In the genomic region with DNA sequence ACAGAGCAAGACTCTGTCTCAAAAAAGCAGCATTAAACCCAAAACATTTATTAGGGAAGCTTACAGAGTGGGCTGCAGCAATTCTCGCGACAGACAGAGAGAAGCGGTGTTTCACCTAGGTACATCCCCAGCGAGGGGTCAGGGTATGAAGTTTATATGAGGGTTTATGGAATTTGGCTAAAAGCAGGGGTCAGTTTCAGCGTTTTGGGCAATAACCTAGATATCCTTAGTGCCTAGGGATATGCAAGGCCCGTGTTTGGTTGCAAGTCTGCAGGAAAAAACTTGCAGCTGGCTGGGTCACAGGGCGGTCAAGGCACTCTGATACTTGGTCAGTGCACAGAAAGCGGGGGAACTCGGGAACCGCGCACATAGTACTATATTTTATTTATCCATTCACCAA, we compare ENCODE assay signal across 8 cellular contexts. TPM values are rescaled to one million over a fixed set of nuclear protein-coding genes. Genes with fewer than 3 reads are reported as not detected.
DNase-seq lines count a peak whose midpoint lies in the region; ATAC-seq and TF ChIP-seq lines count a peak whose summit lies in the region.

No MANE protein-coding gene starts in this region.

- H3K9ac ChIP-seq in HUES6 (ENCODE audit: low read length), result no peak overlapping the region

- H3K27me3 ChIP-seq in HUES6 (ENCODE audit: control insufficient read depth, insufficient read depth, low read length) (no peaks in the 10 kb centered on the region), adrenal gland (no peaks in the 10 kb centered on the region), thymus (ENCODE audit: control insufficient read depth, insufficient read depth) (no peaks in the 10 kb centered on the region)

- TF ChIP-seq CTCF in C4-2B (conservative IDR thresholded peaks at IDR 0.05) (no peak), adrenal gland (IDR thresholded peaks at IDR 0.05) (no peak)

- H3K36me3 ChIP-seq in HUES6 (ENCODE audit: control insufficient read depth, insufficient read depth, low read length), result peaks cover 23% of the 10 kb centered on the region
- H3K36me3 ChIP-seq in adrenal gland (replicated peaks in 1 of 2), result peaks cover 0 to 28% of the 10 kb centered on the region in 2 donors
- H3K36me3 ChIP-seq in thymus (ENCODE audit: control insufficient read depth, insufficient read depth), result peaks cover 29% of the 10 kb centered on the region

- intact Hi-C loops in adrenal gland (cut with DNase I), result no loop called here

- no peak for ATAC-seq in GM21619 (IDR thresholded peaks at IDR 0.05; ENCODE audit: unreplicated experiment)

- TF ChIP-seq POLR2A in adrenal gland (IDR thresholded peaks at IDR 0.05), result no peak

- H3K27ac ChIP-seq in C4-2B (peak overlapping the region; percentile 85), HUES6 (ENCODE audit: low read depth, low read length) (no peak overlapping the region), adrenal gland (peak overlapping the region in 2 of 5 donors; percentile 80 to 85), thymus (ENCODE audit: low read depth) (no peak overlapping the region)

- no peaks in the 10 kb centered on the region for H3K9me3 ChIP-seq in HUES6 (ENCODE audit: control insufficient read depth, insufficient read depth, low read depth, low read length)
- no peaks in the 10 kb centered on the region for H3K9me3 ChIP-seq in adrenal gland (replicated peaks in 1 of 3)
- no peaks in the 10 kb centered on the region for H3K9me3 ChIP-seq in thymus (ENCODE audit: control insufficient read depth)

- WGBS in adrenal gland, 4 donors, result 14 to 19% (median 16%) methylated on average over 11 of the region's 11 CpGs
- WGBS in thymus, result 49% methylated on average over 11 of the region's 11 CpGs

- H3K4me1 ChIP-seq in HUES6 (ENCODE audit: control insufficient read depth, insufficient read depth, low read length) (peaks cover 8% of the 10 kb centered on the region; the same call in 1 of the 2 replicates), adrenal gland (replicated peaks in 1 of 2) (peaks cover 15 to 25% of the 10 kb centered on the region in 2 donors), thymus (ENCODE audit: control insufficient read depth, insufficient read depth, low read length) (peaks cover 11% of the 10 kb centered on the region)

- H3K4me3 ChIP-seq in HUES6 (ENCODE audit: low read depth, low read length), result peak overlapping the region; percentile 93
- H3K4me3 ChIP-seq in adrenal gland, result peak overlapping the region in 2 of 4 donors; percentile 62 to 73
- H3K4me3 ChIP-seq in thymus (ENCODE audit: low read length), result peak overlapping the region; percentile 66

- DNase-seq in adrenal gland, result peak; percentile 38 to 78 (median 59)
- peak; percentile 69 for DNase-seq in left kidney (ENCODE audit: low read depth, low spot score)
- DNase-seq in T1000 (lab: John Stamatoyannopoulos, UW), result no peak
- no peak for DNase-seq in activated CD4-positive, alpha-beta T cell treated with anti-CD3 and anti-CD28 coated beads, Interleukin-2, amount 50 U/mL, for 4 hours

RNA-seq across cellular contexts. Expression of a gene that starts 0.6 kb away (rescaled TPM):
- 10 to 100 TPM; 23.6 to 81.9 (median 29.6) TPM for total RNA-seq in adrenal gland
- polyA plus RNA-seq in adrenal gland, result 10 to 100 TPM; 13.1 to 33.4 (median 13.8) TPM
- 23.7 TPM for polyA plus RNA-seq in thymus

RNA-seq across cellular contexts. Expression of a gene that starts 48.1 kb away (rescaled TPM):
- 10 to 100 TPM; 10.2 to 18.3 (median 14.0) TPM for total RNA-seq in adrenal gland
- polyA plus RNA-seq in adrenal gland (10 to 100 TPM; 16.6 to 21.6 (median 19.6) TPM), thymus (22.7 TPM)

RNA-seq across cellular contexts. Expression of a gene that starts 48.5 kb away (rescaled TPM):
- total RNA-seq in adrenal gland, result 100 to 1,000 TPM; 172 to 316 (median 227) TPM
- polyA plus RNA-seq in adrenal gland (100 to 1,000 TPM; 167 to 278 (median 252) TPM), thymus (136 TPM)

Comparison
In these comparisons a context has a peak if more than half of its experiments do, and no peak if none do; other contexts are left out.
1. DNase-seq: peak in adrenal gland (7 of 7) and left kidney (single experiment); none in T1000 (single experiment) and activated CD4-positive, alpha-beta T cell treated with anti-CD3 and anti-CD28 coated beads, Interleukin-2, amount 50 U/mL, for 4 hours (0 of 2).